ENCODE assay signal across 8 cellular contexts in the genomic region with DNA sequence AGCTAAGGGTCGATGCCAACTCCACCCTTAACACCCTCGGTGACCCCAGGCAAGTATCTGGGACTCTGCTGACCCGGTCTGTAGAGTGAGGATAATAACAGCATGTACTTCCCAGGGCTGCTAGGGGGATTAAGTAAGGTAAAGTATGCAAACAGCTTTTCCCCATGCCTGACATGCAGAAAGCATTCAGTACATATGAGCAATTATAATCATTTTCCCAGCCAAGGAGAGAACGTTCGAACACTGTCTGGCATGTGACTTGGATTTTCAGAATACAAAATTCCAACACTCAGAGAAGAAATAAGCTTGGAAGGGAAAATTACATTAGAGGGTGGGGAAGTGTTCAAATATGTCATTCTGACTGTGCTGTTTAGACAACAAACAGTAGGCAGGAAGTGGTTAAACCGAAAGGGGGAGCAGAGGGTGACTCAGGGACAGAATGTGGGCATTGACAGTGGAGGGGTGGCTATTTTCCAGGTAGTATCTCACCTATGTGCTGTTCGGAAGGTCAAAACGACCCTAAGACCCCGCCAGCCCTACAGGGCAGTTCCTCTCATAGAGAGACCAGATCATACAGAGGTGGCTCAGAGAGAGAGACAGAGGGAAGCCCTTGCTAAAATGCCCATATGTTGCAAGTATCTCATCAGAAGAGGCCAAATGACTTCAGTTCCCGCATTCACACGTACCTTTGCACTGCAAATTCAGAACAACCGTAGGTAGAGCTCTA. TPM values are rescaled to one million over a fixed set of nuclear protein-coding genes. Genes with fewer than 3 reads are reported as not detected.
DNase-seq lines count a peak whose midpoint lies in the region; ATAC-seq and TF ChIP-seq lines count a peak whose summit lies in the region.

No MANE protein-coding gene starts in this region.

- no peak overlapping the region for H3K4me3 Mint-ChIP-seq in neural crest cell

- H3K4me1 Mint-ChIP-seq in neural crest cell = no peaks in the 10 kb centered on the region

- no peaks in the 10 kb centered on the region for H3K9me3 Mint-ChIP-seq in neural crest cell

- no peaks in the 10 kb centered on the region for H3K36me3 Mint-ChIP-seq in neural crest cell (ENCODE audit: low read depth)

- no peak overlapping the region for H3K4me3 ChIP-seq in astrocyte of the spinal cord (ENCODE audit: low read depth, low read length)

- in situ Hi-C loops in astrocyte of the spinal cord (cut with HindIII; ENCODE audit: low sequenced_read_pairs) = no loop called here

- ATAC-seq in GM18867 (IDR thresholded peaks at IDR 0.05; ENCODE audit: unreplicated experiment) = peak; percentile 77
- ATAC-seq in HG03097 (IDR thresholded peaks at IDR 0.05; ENCODE audit: low FRiP score, unreplicated experiment) = peak; percentile 76
- ATAC-seq in left lobe of liver = no peak

- TF ChIP-seq CTCF in astrocyte of the spinal cord (IDR thresholded peaks at IDR 0.05; ENCODE audit: low read depth, low read length) = no peak
- TF ChIP-seq CTCF in neural crest cell (conservative IDR thresholded peaks at IDR 0.05) = no peak

- peak; percentile 25 to 72 for DNase-seq in SW 1271 (lab: John Stamatoyannopoulos, UW)
- DNase-seq in astrocyte of the spinal cord (ENCODE audit: low read depth, low spot score) = peak; percentile 63
- no peak for DNase-seq in neural crest cell (ENCODE audit: low read depth, low spot score)
- no peak for DNase-seq in SK-N-DZ (ENCODE audit: low spot score)
- DNase-seq in iPS-NIHi11 (ENCODE audit: low spot score) = no peak
- DNase-seq in left lobe of liver (ENCODE audit: low spot score) = no peak

- peak overlapping the region; percentile 21 for H3K27ac Mint-ChIP-seq in neural crest cell (ENCODE audit: unreplicated experiment)

- no peaks in the 10 kb centered on the region for H3K27me3 Mint-ChIP-seq in neural crest cell (ENCODE audit: low read depth)

RNA-seq across cellular contexts. Expression of a gene that starts 14.9 kb away (rescaled TPM):
- 1.2 and 1.7 TPM in 2 replicates for total RNA-seq in neural crest cell
- polyA plus RNA-seq in SK-N-DZ (2014; cell fraction: cytosol; rRNA removed) = 0.29 and 1.3 TPM in 2 replicates
- 0.54 and 0.66 TPM in 2 replicates for polyA plus RNA-seq in SK-N-DZ (2014; cell fraction: nucleus; rRNA removed)
- total RNA-seq in left lobe of liver = 0.78 TPM

RNA-seq across cellular contexts. Expression of a gene that starts 31.6 kb away (rescaled TPM):
- total RNA-seq in neural crest cell (4.9 and 6.6 TPM in 2 replicates), left lobe of liver (4.8 TPM)
- 5.8 and 6.3 TPM in 2 replicates for polyA plus RNA-seq in SK-N-DZ (2014; cell fraction: cytosol; rRNA removed)
- polyA plus RNA-seq in SK-N-DZ (2014; cell fraction: nucleus; rRNA removed) = 3.7 and 5.7 TPM in 2 replicates

RNA-seq across cellular contexts. Expression of a gene that starts 52.8 kb away (rescaled TPM):
- total RNA-seq in neural crest cell (65.5 and 67.8 TPM in 2 replicates), left lobe of liver (13.8 TPM)
- 82.9 and 111 TPM in 2 replicates for polyA plus RNA-seq in SK-N-DZ (2014; cell fraction: cytosol; rRNA removed)
- polyA plus RNA-seq in SK-N-DZ (2014; cell fraction: nucleus; rRNA removed) = 61.6 and 84.9 TPM in 2 replicates

Comparison
In these comparisons a context has a peak if more than half of its experiments do, and no peak if none do; other contexts are left out.
1. DNase-seq: peak in SW 1271 (2 of 2) and astrocyte of the spinal cord (single experiment); none in neural crest cell (single experiment), SK-N-DZ (single experiment), iPS-NIHi11 (single experiment) and left lobe of liver (single experiment).